ENCODE assay signal across 20 cellular contexts in genomic region chr20:38055294-38055693, GRCh38. TPM values are rescaled to one million over a fixed set of nuclear protein-coding genes. Genes with fewer than 3 reads are reported as not detected.
DNase-seq lines count a peak whose midpoint lies in the region; ATAC-seq and TF ChIP-seq lines count a peak whose summit lies in the region.
"Had no signal": no experiment of that assay in that cellular context is flagged by ENCODE, and none has a peak within 500 bp of the region (broad histone marks: within the 10 kb centered on the region; RNA-seq: fewer than 3 reads in every experiment).

No MANE protein-coding gene starts in this region.

- TF ChIP-seq CTCF in VCaP (conservative IDR thresholded peaks at IDR 0.05) (no peak), chondrocyte (IDR thresholded peaks at IDR 0.05) (no peak), colonic mucosa (IDR thresholded peaks at IDR 0.05) (no peak)

- in situ Hi-C loops in GM23248 (cut with MboI), result loop anchor here (10.0 kb wide), 2 partner anchors 270 to 360 kb away; no protein-coding TSS in a partner anchor

- peaks cover 13% of the 10 kb centered on the region; the same call in 1 of the 2 replicates for H4K20me1 ChIP-seq in GM23248 (ENCODE audit: insufficient read depth)

- H3K4me2 ChIP-seq in GM23248 (ENCODE audit: unreplicated experiment), result no peak overlapping the region

- no peak for ATAC-seq in naive thymus-derived CD4-positive, alpha-beta T cell
- ATAC-seq in HG03159 (IDR thresholded peaks at IDR 0.05; ENCODE audit: unreplicated experiment) (no peak), GM18907 (IDR thresholded peaks at IDR 0.05; ENCODE audit: unreplicated experiment) (no peak)
- no peak for ATAC-seq in activated CD8-positive, alpha-beta T cell treated with anti-CD3 and anti-CD28 coated beads, Interleukin-2, amount 10 ng/mL, durations not matched to agents 7 days and 5 days
- ATAC-seq: HepG2, PC-3 had no signal

- H3K36me3 Mint-ChIP-seq in chondrocyte (ENCODE audit: low read depth), result peaks cover 13% of the 10 kb centered on the region
- H3K36me3 Mint-ChIP-seq in naive thymus-derived CD4-positive, alpha-beta T cell, result peaks cover 11 to 26% (median 17%) of the 10 kb centered on the region in 5 donors
- H3K36me3 Mint-ChIP-seq in activated CD8-positive, alpha-beta T cell treated with anti-CD3 and anti-CD28 coated beads, Interleukin-2, amount 10 ng/mL, durations not matched to agents 7 days and 5 days (ENCODE audit: low read depth), result peaks cover 28% of the 10 kb centered on the region

- peak; percentile 23 for DNase-seq in GM23248
- DNase-seq in chondrocyte (ENCODE audit: low spot score), result no peak
- no peak for DNase-seq in naive thymus-derived CD4-positive, alpha-beta T cell
- DNase-seq in colonic mucosa, result no peak
- no peak for DNase-seq in activated CD8-positive, alpha-beta T cell treated with anti-CD3 and anti-CD28 coated beads, Interleukin-2, amount 10 ng/mL, durations not matched to agents 7 days and 5 days
- DNase-seq: DMS79, KBM-7, MV-4-11, NCI-H1417, NCI-H1930, NCI-H226, NCI-H524, NCI-H82, PC-3, SHP77 treated with DMSO at 0.1 percent for 48 hours had no signal

- no peak overlapping the region for H3K27ac ChIP-seq in GM23248
- peak overlapping the region; percentile 30 for H3K27ac ChIP-seq in VCaP
- no peak overlapping the region for H3K27ac ChIP-seq in naive thymus-derived CD4-positive, alpha-beta T cell (ENCODE audit: low read depth, low read length)
- H3K27ac ChIP-seq in colonic mucosa, result no peak overlapping the region
- H3K27ac ChIP-seq: C4-2B had no signal

- H3K36me3 ChIP-seq in GM23248 (ENCODE audit: low read depth), result peaks cover 28% of the 10 kb centered on the region
- peaks cover 13 to 55% (median 14%) of the 10 kb centered on the region in 3 experiments for H3K36me3 ChIP-seq in naive thymus-derived CD4-positive, alpha-beta T cell (ENCODE audit: control insufficient read depth in 2 of 3, insufficient read depth in 3 of 3, low read length in 3 of 3)
- peaks cover 1% of the 10 kb centered on the region for H3K36me3 ChIP-seq in colonic mucosa

- WGBS in GM23248 (ENCODE audit: low coverage in 1 of 2, low lambda C conversion rate in 2 of 2, missing lambda C conversion rate in 2 of 2), 2 experiments, result 30 to 40% methylated on average over 4 of the region's 4 CpGs

- peaks cover 25% of the 10 kb centered on the region for H3K4me1 ChIP-seq in GM23248 (ENCODE audit: insufficient read depth)
- no peaks in the 10 kb centered on the region for H3K4me1 ChIP-seq in naive thymus-derived CD4-positive, alpha-beta T cell (ENCODE audit: control insufficient read depth in 2 of 2, insufficient read depth in 2 of 2, low read length in 2 of 2)
- H3K4me1 ChIP-seq in colonic mucosa, result peaks cover 4% of the 10 kb centered on the region

- H3K27me3 ChIP-seq in GM23248 (replicated peaks; ENCODE audit: insufficient read depth) (no peaks in the 10 kb centered on the region), colonic mucosa (no peaks in the 10 kb centered on the region)
- no peaks in the 10 kb centered on the region for H3K27me3 ChIP-seq in naive thymus-derived CD4-positive, alpha-beta T cell (ENCODE audit: control insufficient read depth in 2 of 2, insufficient read depth in 2 of 2, low read length in 2 of 2)

- H3K4me3 ChIP-seq in GM23248 (no peak overlapping the region), colonic mucosa (no peak overlapping the region)
- no peak overlapping the region for H3K4me3 ChIP-seq in naive thymus-derived CD4-positive, alpha-beta T cell (ENCODE audit: low read length)

- H3K9me2 ChIP-seq in GM23248 (ENCODE audit: insufficient read depth), result no peaks in the 10 kb centered on the region

- H3K4me1 Mint-ChIP-seq in chondrocyte (ENCODE audit: low read depth), result peaks cover 32% of the 10 kb centered on the region
- H3K4me1 Mint-ChIP-seq in naive thymus-derived CD4-positive, alpha-beta T cell, result peaks cover 9 to 46% (median 40%) of the 10 kb centered on the region in 7 donors
- H3K4me1 Mint-ChIP-seq in activated CD8-positive, alpha-beta T cell treated with anti-CD3 and anti-CD28 coated beads, Interleukin-2, amount 10 ng/mL, durations not matched to agents 7 days and 5 days (ENCODE audit: low read depth), result peaks cover 17% of the 10 kb centered on the region

- no peaks in the 10 kb centered on the region for H3K27me3 Mint-ChIP-seq in chondrocyte (ENCODE audit: low read depth)
- H3K27me3 Mint-ChIP-seq in naive thymus-derived CD4-positive, alpha-beta T cell, result no peaks in the 10 kb centered on the region
- H3K27me3 Mint-ChIP-seq in activated CD8-positive, alpha-beta T cell treated with anti-CD3 and anti-CD28 coated beads, Interleukin-2, amount 10 ng/mL, durations not matched to agents 7 days and 5 days (ENCODE audit: low read depth), result no peaks in the 10 kb centered on the region

- H3K79me2 ChIP-seq in GM23248 (ENCODE audit: insufficient read depth), result peaks cover 74% of the 10 kb centered on the region

- H3K4me3 Mint-ChIP-seq in chondrocyte (ENCODE audit: unreplicated experiment), result no peak overlapping the region
- peak overlapping the region in 1 of 10 donors; percentile 19 for H3K4me3 Mint-ChIP-seq in naive thymus-derived CD4-positive, alpha-beta T cell
- no peak overlapping the region for H3K4me3 Mint-ChIP-seq in activated CD8-positive, alpha-beta T cell treated with anti-CD3 and anti-CD28 coated beads, Interleukin-2, amount 10 ng/mL, durations not matched to agents 7 days and 5 days

- H3K9me3 Mint-ChIP-seq in chondrocyte (ENCODE audit: low read depth), result no peaks in the 10 kb centered on the region
- H3K9me3 Mint-ChIP-seq in naive thymus-derived CD4-positive, alpha-beta T cell, result no peaks in the 10 kb centered on the region
- no peaks in the 10 kb centered on the region for H3K9me3 Mint-ChIP-seq in activated CD8-positive, alpha-beta T cell treated with anti-CD3 and anti-CD28 coated beads, Interleukin-2, amount 10 ng/mL, durations not matched to agents 7 days and 5 days (ENCODE audit: insufficient read depth)

- H3K9ac ChIP-seq in GM23248, result no peak overlapping the region; the same call in 1 of the 2 replicates
- no peak overlapping the region for H3K9ac ChIP-seq in colonic mucosa (ENCODE audit: low read depth in 2 of 2, low read length in 2 of 2)

- peaks cover 44% of the 10 kb centered on the region for H3F3A ChIP-seq in GM23248 (ENCODE audit: insufficient read depth)

- no peaks in the 10 kb centered on the region for H3K9me3 ChIP-seq in GM23248 (ENCODE audit: low read depth)
- no peaks in the 10 kb centered on the region for H3K9me3 ChIP-seq in naive thymus-derived CD4-positive, alpha-beta T cell (ENCODE audit: control insufficient read depth in 2 of 3, low read length in 3 of 3)
- H3K9me3 ChIP-seq in colonic mucosa, result no peaks in the 10 kb centered on the region

- CTCF ChIA-PET in naive thymus-derived CD4-positive, alpha-beta T cell (lab: Charles Lee), result interaction anchor here (0.6 to 3.3 kb wide), 2 partner anchors 21 to 166 kb away, joined by 4 to 14 read pairs; no protein-coding TSS in a partner anchor
- CTCF ChIA-PET in activated CD8-positive, alpha-beta T cell treated with anti-CD3 and anti-CD28 coated beads, Interleukin-2, amount 10 ng/mL, durations not matched to agents 7 days and 5 days (lab: Charles Lee), result interaction anchor here (1.4 to 4.6 kb wide), 3 partner anchors 61 to 169 kb away, joined by 3 to 93 read pairs (median 14); no protein-coding TSS in a partner anchor

- H3K27ac Mint-ChIP-seq in chondrocyte (ENCODE audit: unreplicated experiment), result peak overlapping the region; percentile 0
- peak overlapping the region in 8 of 9 donors; percentile 1 to 85 (median 43) for H3K27ac Mint-ChIP-seq in naive thymus-derived CD4-positive, alpha-beta T cell
- H3K27ac Mint-ChIP-seq in activated CD8-positive, alpha-beta T cell treated with anti-CD3 and anti-CD28 coated beads, Interleukin-2, amount 10 ng/mL, durations not matched to agents 7 days and 5 days, result no peak overlapping the region

- H2AFZ ChIP-seq in GM23248, result no peak overlapping the region

- intact Hi-C loops in naive thymus-derived CD4-positive, alpha-beta T cell (cut with micrococcal nuclease), result loop anchor here in 1 of 2 donors (5.0 kb wide), 1 partner anchor 302 kb away; no protein-coding TSS in a partner anchor
- intact Hi-C loops in colonic mucosa (cut with DNase I), result loop anchor here (5.0 kb wide), 1 partner anchor 112 kb away; the partner anchor contains the start of gene TGM2

- POLR2A ChIA-PET in naive thymus-derived CD4-positive, alpha-beta T cell (lab: Charles Lee), result no interaction called here
- POLR2A ChIA-PET in activated CD8-positive, alpha-beta T cell treated with anti-CD3 and anti-CD28 coated beads, Interleukin-2, amount 10 ng/mL, durations not matched to agents 7 days and 5 days (lab: Charles Lee), result no interaction called here

RNA-seq across cellular contexts. Expression of gene RPRD1B, which starts 21.7 kb away (rescaled TPM):
- total RNA-seq in GM23248 (2014; rRNA removed; shearing (Covaris generic)), result 13.5 and 19.6 TPM in 2 replicates
- polyA plus RNA-seq in GM23248 (2016; fragmentation: Nextera tagmentation; extraction: Ambion mirVana), result 14.4 and 15.6 TPM in 2 replicates
- total RNA-seq in chondrocyte (16.9 to 21.6 TPM (median 19.3 TPM) in 3 replicates), colonic mucosa (10 to 100 TPM; 22.7 to 42.5 TPM)
- total RNA-seq in naive thymus-derived CD4-positive, alpha-beta T cell, result 10 to 100 TPM; 43.5 to 49.1 (median 45.5) TPM
- 1 to 10 TPM; 3.4 to 9.4 TPM for polyA plus RNA-seq in naive thymus-derived CD4-positive, alpha-beta T cell
- total RNA-seq in activated CD8-positive, alpha-beta T cell treated with anti-CD3 and anti-CD28 coated beads, Interleukin-2, amount 10 ng/mL, durations not matched to agents 7 days and 5 days, result 10 to 100 TPM; 32.4 to 34.3 TPM

RNA-seq across cellular contexts. Expression of gene TTI1, which starts 22.0 kb away (rescaled TPM):
- total RNA-seq in GM23248 (2014; rRNA removed; shearing (Covaris generic)), result 9.9 and 12.1 TPM in 2 replicates
- 12.2 and 13.3 TPM in 2 replicates for polyA plus RNA-seq in GM23248 (2016; fragmentation: Nextera tagmentation; extraction: Ambion mirVana)
- total RNA-seq in chondrocyte, result 10.6 to 16.1 TPM (median 10.8 TPM) in 3 replicates
- 10 to 100 TPM; 15.9 to 29.8 (median 25.3) TPM for total RNA-seq in naive thymus-derived CD4-positive, alpha-beta T cell
- 10 to 100 TPM; 15.0 to 25.0 TPM for polyA plus RNA-seq in naive thymus-derived CD4-positive, alpha-beta T cell
- total RNA-seq in colonic mucosa, result 10 to 100 TPM; 10.2 to 23.0 TPM
- 10 to 100 TPM; 29.3 to 32.2 TPM for total RNA-seq in activated CD8-positive, alpha-beta T cell treated with anti-CD3 and anti-CD28 coated beads, Interleukin-2, amount 10 ng/mL, durations not matched to agents 7 days and 5 days
